Comparison of ENCODE assay signal across 8 cellular contexts in the genomic region with DNA sequence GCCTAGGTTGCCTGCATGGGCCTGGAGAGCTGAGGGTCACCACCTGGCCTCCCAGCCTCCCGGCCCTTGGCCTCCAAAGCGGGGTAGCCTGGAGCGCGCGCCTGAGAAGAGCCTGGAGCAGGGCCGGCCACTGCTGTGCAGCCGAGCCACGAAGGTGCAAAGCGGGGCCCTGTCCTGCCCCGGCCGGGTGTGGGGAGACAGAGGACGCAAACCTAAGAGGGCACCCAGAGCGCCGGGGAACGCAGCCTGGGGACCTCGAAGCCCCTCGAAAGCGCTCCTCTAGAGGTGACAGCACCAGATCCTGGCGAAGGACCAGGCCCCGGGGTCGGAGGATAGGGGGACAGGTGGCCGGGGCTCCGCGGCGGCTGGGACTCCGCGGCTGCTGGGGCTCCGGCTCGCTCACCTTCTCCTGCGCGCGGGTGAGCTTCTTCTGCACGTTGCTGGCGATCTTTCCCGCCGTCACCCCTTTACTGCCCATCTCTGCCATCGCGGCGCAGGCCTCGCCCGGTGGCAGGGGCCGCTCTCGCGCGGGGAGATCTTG. TPM values are rescaled to one million over a fixed set of nuclear protein-coding genes. Genes with fewer than 3 reads are reported as not detected.
A peak's percentile ranks its signal among the peaks of the same experiment; 100 is the strongest.
DNase-seq lines count a peak whose midpoint lies in the region; ATAC-seq and TF ChIP-seq lines count a peak whose summit lies in the region.

No MANE protein-coding gene starts in this region.

- no peaks in the 10 kb centered on the region for H3K9me3 ChIP-seq in heart left ventricle
- H3K9me3 ChIP-seq in prostate gland, result no peaks in the 10 kb centered on the region

- H3K27ac ChIP-seq in heart left ventricle, result peak overlapping the region in 11 of 12 donors; percentile 34 to 83 (median 71)
- H3K27ac ChIP-seq in prostate gland, result peak overlapping the region; percentile 85 to 90

- H3K27ac Mint-ChIP-seq in activated T-cell treated with anti-CD3 and anti-CD28 coated beads, Interleukin-2, amount 50 U/mL, for 24 hours, result no peak overlapping the region

- no peaks in the 10 kb centered on the region for H3K36me3 Mint-ChIP-seq in activated T-cell treated with anti-CD3 and anti-CD28 coated beads, Interleukin-2, amount 50 U/mL, for 24 hours (ENCODE audit: low read depth)

- no peaks in the 10 kb centered on the region; the same call in 1 of the 2 replicates for H3K36me3 ChIP-seq in BJ (ENCODE audit: control insufficient read depth, insufficient read depth, low read length)
- H3K36me3 ChIP-seq in heart left ventricle, result no peaks in the 10 kb centered on the region
- H3K36me3 ChIP-seq in prostate gland, result no peaks in the 10 kb centered on the region

- H3K4me1 Mint-ChIP-seq in activated T-cell treated with anti-CD3 and anti-CD28 coated beads, Interleukin-2, amount 50 U/mL, for 24 hours (ENCODE audit: low read depth), result peaks cover 5% of the 10 kb centered on the region

- peak overlapping the region; percentile 86 for H3K4me3 ChIP-seq in BJ (ENCODE audit: low read depth, low read length)
- H3K4me3 ChIP-seq in heart left ventricle, result peak overlapping the region; percentile 59 to 90 (median 72)
- peak overlapping the region; percentile 66 to 90 for H3K4me3 ChIP-seq in prostate gland

- H3K27me3 ChIP-seq in BJ (ENCODE audit: control insufficient read depth, insufficient read depth, low read length) (no peaks in the 10 kb centered on the region), heart left ventricle (peaks cover 0 to 8% (median 0%) of the 10 kb centered on the region in 9 donors), prostate gland (replicated peaks; ENCODE audit: insufficient read depth) (no peaks in the 10 kb centered on the region)

- WGBS in heart left ventricle, 4 donors, result 0 to 1% (median 1%) methylated on average over 39 to 45 of the region's 45 CpGs; no CpG with 5 or more reads in 1 of the 4 donors
- WGBS in prostate gland, result 0% methylated on average over 32 of the region's 45 CpGs

- ATAC-seq in GM19395 (IDR thresholded peaks at IDR 0.05; ENCODE audit: unreplicated experiment) (peak; percentile 31), HG03439 (IDR thresholded peaks at IDR 0.05; ENCODE audit: unreplicated experiment) (peak; percentile 23), heart left ventricle (peak in 3 of 4 donors; percentile 22 to 28 (median 27))

- CTCF ChIA-PET in BJ (lab: Yijun Ruan, JAX), result interaction anchor here (0.7 to 2.0 kb wide), 3 partner anchors 19 to 38 kb away, joined by 3 to 7 read pairs (median 3); no protein-coding TSS in a partner anchor

- TF ChIP-seq POLR2A in heart left ventricle (IDR thresholded peaks at IDR 0.05) (no peak), prostate gland (IDR thresholded peaks at IDR 0.05) (no peak)

- H3K4me1 ChIP-seq in heart left ventricle (peaks cover 0 to 29% (median 14%) of the 10 kb centered on the region in 12 donors), prostate gland (replicated peaks) (no peaks in the 10 kb centered on the region)

- no peaks in the 10 kb centered on the region for H3K9me3 Mint-ChIP-seq in activated T-cell treated with anti-CD3 and anti-CD28 coated beads, Interleukin-2, amount 50 U/mL, for 24 hours

- no peak for DNase-seq in BJ (ENCODE audit: low read depth)
- DNase-seq in activated T-cell treated with anti-CD3 and anti-CD28 coated beads, Interleukin-2, amount 50 U/mL, for 24 hours, result no peak
- DNase-seq in heart left ventricle, result peak in 3 of 5 donors; percentile 31 to 74 (median 32)
- no peak for DNase-seq in prostate gland (ENCODE audit: low spot score)
- DNase-seq in UCSD-AML1 (lab: John Stamatoyannopoulos, UW; ENCODE audit: unreplicated experiment), result no peak
- DNase-seq in NCI-H748 treated with DMSO at 0.1 percent for 48 hours (lab: John Stamatoyannopoulos, UW), result no peak

- TF ChIP-seq CTCF in BJ (IDR thresholded peaks at IDR 0.05; ENCODE audit: insufficient read depth, low read depth, low read length) (no peak), heart left ventricle (IDR thresholded peaks at IDR 0.05) (no peak), prostate gland (IDR thresholded peaks at IDR 0.05) (no peak)

- POLR2A ChIA-PET in BJ (lab: Charles Lee), result interaction anchor here (0.6 kb wide), 1 partner anchor 41 kb away, joined by 4 read pairs; no protein-coding TSS in a partner anchor

- H3K4me3 Mint-ChIP-seq in activated T-cell treated with anti-CD3 and anti-CD28 coated beads, Interleukin-2, amount 50 U/mL, for 24 hours, result peak overlapping the region; percentile 69

- intact Hi-C loops in heart left ventricle (cut with DNase I) (loop anchor here in 2 of 10 donors (5.0 kb wide), 2 partner anchors 39 to 41 kb away; no protein-coding TSS in a partner anchor), prostate gland (cut with DNase I) (loop anchor here (2.0 to 10.0 kb wide), 3 partner anchors 42 to 298 kb away; no protein-coding TSS in a partner anchor)

- H3K27me3 Mint-ChIP-seq in activated T-cell treated with anti-CD3 and anti-CD28 coated beads, Interleukin-2, amount 50 U/mL, for 24 hours, result peaks cover 26% of the 10 kb centered on the region

RNA-seq across cellular contexts. Expression of a gene that starts 0.4 kb away (rescaled TPM):
- 27.7 and 37.6 TPM in 2 replicates for polyA plus RNA-seq in BJ (2011; rRNA removed)
- polyA minus RNA-seq in BJ (2011; rRNA and poly(A)+ RNA removed), result 15.0 and 24.9 TPM in 2 replicates
- 10 to 100 TPM; 10.9 to 22.2 (median 16.8) TPM for total RNA-seq in heart left ventricle
- 1 to 10 TPM; 4.3 to 9.6 TPM for polyA plus RNA-seq in heart left ventricle
- total RNA-seq in prostate gland, result 10 to 100 TPM; 65.6 to 70.1 TPM

Comparison
In these comparisons a context has a peak if more than half of its experiments do, and no peak if none do; other contexts are left out.
1. DNase-seq: peak in heart left ventricle (3 of 5); none in BJ (single experiment), activated T-cell treated with anti-CD3 and anti-CD28 coated beads, Interleukin-2, amount 50 U/mL, for 24 hours (single experiment), prostate gland (single experiment), UCSD-AML1 (single experiment) and NCI-H748 treated with DMSO at 0.1 percent for 48 hours (single experiment).
2. Peak in every context shown above with its lines, with median percentiles within 50 percentile points of each other: H3K4me3 ChIP-seq and ATAC-seq.